8 cellular contexts compared by ENCODE assay signal in genomic region chr12:89708793-89709156, GRCh38. TPM values are rescaled to one million over a fixed set of nuclear protein-coding genes. Genes with fewer than 3 reads are reported as not detected.
DNase-seq lines count a peak whose midpoint lies in the region; ATAC-seq and TF ChIP-seq lines count a peak whose summit lies in the region.

ATP2B1 (minus strand) TSS chr12:89708838; CDS start chr12:89655886, 52,952 bp downstream.

- H3K4me3 ChIP-seq in GM12864 (ENCODE audit: low read depth, low read length) (peak within 1 kb of the TSS; percentile 67), left ventricle myocardium inferior (peak within 1 kb of the TSS; percentile 93), uterus (peak within 1 kb of the TSS; percentile 80 to 83)

- peak; percentile 56 for ATAC-seq in HG02571 (IDR thresholded peaks at IDR 0.05; ENCODE audit: unreplicated experiment)

- peaks cover 24% of the 10 kb centered on the region for H3K4me1 Mint-ChIP-seq in T-helper 1 cell treated with Interleukin-12 subunit alpha and Interleukin-12 subunit beta and Interleukin-4 antibody, amounts not matched to agents 30 μg/mL and 1 μg/mL, for 36 hours (ENCODE audit: low read depth)

- TF ChIP-seq POLR2A in uterus (IDR thresholded peaks at IDR 0.05) = peak; percentile 94

- H3K4me3 Mint-ChIP-seq in T-helper 1 cell treated with Interleukin-12 subunit alpha and Interleukin-12 subunit beta and Interleukin-4 antibody, amounts not matched to agents 30 μg/mL and 1 μg/mL, for 36 hours = peak within 1 kb of the TSS; percentile 88

- peaks cover 30% of the 10 kb centered on the region for H3K4me1 ChIP-seq in left ventricle myocardium inferior
- no peaks in the 10 kb centered on the region for H3K4me1 ChIP-seq in uterus

- peak within 1 kb of the TSS; percentile 80 for H3K27ac Mint-ChIP-seq in T-helper 1 cell treated with Interleukin-12 subunit alpha and Interleukin-12 subunit beta and Interleukin-4 antibody, amounts not matched to agents 30 μg/mL and 1 μg/mL, for 36 hours

- H3K36me3 Mint-ChIP-seq in T-helper 1 cell treated with Interleukin-12 subunit alpha and Interleukin-12 subunit beta and Interleukin-4 antibody, amounts not matched to agents 30 μg/mL and 1 μg/mL, for 36 hours (ENCODE audit: low read depth) = no peaks in the 10 kb centered on the region

- H3K9me3 ChIP-seq in left ventricle myocardium inferior (replicated peaks) = no peaks in the 10 kb centered on the region
- H3K9me3 ChIP-seq in uterus = no peaks in the 10 kb centered on the region

- H3K27me3 ChIP-seq in left ventricle myocardium inferior (ENCODE audit: low read depth) = no peaks in the 10 kb centered on the region
- H3K27me3 ChIP-seq in uterus = no peaks in the 10 kb centered on the region

- no peaks in the 10 kb centered on the region for H3K9me3 Mint-ChIP-seq in T-helper 1 cell treated with Interleukin-12 subunit alpha and Interleukin-12 subunit beta and Interleukin-4 antibody, amounts not matched to agents 30 μg/mL and 1 μg/mL, for 36 hours

- peaks cover 48% of the 10 kb centered on the region for H3K27me3 Mint-ChIP-seq in T-helper 1 cell treated with Interleukin-12 subunit alpha and Interleukin-12 subunit beta and Interleukin-4 antibody, amounts not matched to agents 30 μg/mL and 1 μg/mL, for 36 hours (ENCODE audit: low read depth)

- intact Hi-C loops in left ventricle myocardium inferior (cut with micrococcal nuclease) (no loop called here), uterus (cut with DNase I; ENCODE audit: low total_unique reads) (no loop called here)

- H3K36me3 ChIP-seq in left ventricle myocardium inferior (no peaks in the 10 kb centered on the region), uterus (no peaks in the 10 kb centered on the region)

- H3K27ac ChIP-seq in left ventricle myocardium inferior (replicated peaks) (peak within 1 kb of the TSS; percentile 99), uterus (peak within 1 kb of the TSS; percentile 95 to 97)

- peak; percentile 8 for TF ChIP-seq CTCF in GM12864 (IDR thresholded peaks at IDR 0.05; ENCODE audit: low read depth, low read length, missing control alignments)
- no peak for TF ChIP-seq CTCF in left ventricle myocardium inferior (IDR thresholded peaks at IDR 0.05; ENCODE audit: borderline replicate concordance)
- peak in 1 of 4 experiments; percentile 18 for TF ChIP-seq CTCF in uterus (IDR thresholded peaks at IDR 0.05)

- DNase-seq in GM12864 (ENCODE audit: low read depth) (peak; percentile 66), NCI-H1092 (lab: John Stamatoyannopoulos, UW) (peak; percentile 69), amniotic stem cell (lab: John Stamatoyannopoulos, UW) (peak; percentile 76), left ventricle myocardium inferior (peak; percentile 89), pulmonary artery endothelial cell (ENCODE audit: low read depth, low spot score) (peak; percentile 44), uterus (peak; percentile 78 to 86)

RNA-seq across cellular contexts. Expression of gene ATP2B1, which starts in this region (rescaled TPM):
- total RNA-seq in left ventricle myocardium inferior (10.7 TPM), pulmonary artery endothelial cell (28.4 and 30.1 TPM in 2 replicates), uterus (100 to 1,000 TPM in 1 of 4 donors, 10 to 100 TPM in 3; 16.7 to 172 (median 48.6) TPM)

Comparison
In these comparisons a context has a peak if more than half of its experiments do, and no peak if none do; other contexts are left out.
1. Peak in every context shown above with its lines: DNase-seq, ATAC-seq, H3K4me3 ChIP-seq and H3K27ac ChIP-seq.